8 cellular contexts compared by ENCODE assay signal in genomic region chr2:60880988-60881932, GRCh38. TPM values are rescaled to one million over a fixed set of nuclear protein-coding genes. Genes with fewer than 3 reads are reported as not detected.
DNase-seq lines count a peak whose midpoint lies in the region; ATAC-seq and TF ChIP-seq lines count a peak whose summit lies in the region.

Gene REL (plus strand): TSS chr2:60881574. CDS start chr2:60881841, 267 bp downstream.

- no peaks in the 10 kb centered on the region for H3K36me3 Mint-ChIP-seq in chondrocyte (ENCODE audit: low read depth)

- H3K27ac Mint-ChIP-seq in chondrocyte (ENCODE audit: unreplicated experiment): peak within 1 kb of the TSS; percentile 98

- H3K9me3 Mint-ChIP-seq in chondrocyte (ENCODE audit: low read depth): no peaks in the 10 kb centered on the region

- peak within 1 kb of the TSS; percentile 79 for H3K4me3 Mint-ChIP-seq in chondrocyte (ENCODE audit: unreplicated experiment)

- peak; percentile 95 for DNase-seq in Ammon's horn (ENCODE audit: low spot score)
- DNase-seq in NCI-H446 (lab: John Stamatoyannopoulos, UW): peak; percentile 60 to 90
- peak; percentile 84 to 88 for DNase-seq in activated CD4-positive, alpha-beta T cell treated with anti-CD3 and anti-CD28 coated beads for 24 hours (ENCODE audit: low read depth in 2 of 2)
- DNase-seq in chondrocyte (ENCODE audit: low spot score): peak; percentile 90
- DNase-seq in kidney glomerular epithelial cell (lab: John Stamatoyannopoulos, UW): peak; percentile 84
- DNase-seq in stimulated activated CD4-positive, alpha-beta T cell treated with anti-CD3 and anti-CD28 coated beads, Interleukin-15, amount 100 ng/mL, for 48 hours (ENCODE audit: low read depth in 2 of 2): peak; percentile 83 to 90

- ATAC-seq in GM19025 (IDR thresholded peaks at IDR 0.05; ENCODE audit: low read depth, unreplicated experiment) (peak; percentile 88), HG03280 (IDR thresholded peaks at IDR 0.05; ENCODE audit: unreplicated experiment) (peak; percentile 82)

- H3K4me1 Mint-ChIP-seq in chondrocyte (ENCODE audit: low read depth): peaks cover 23% of the 10 kb centered on the region

- H3K27me3 Mint-ChIP-seq in chondrocyte (ENCODE audit: low read depth): no peaks in the 10 kb centered on the region

- peak; percentile 68 for TF ChIP-seq CTCF in chondrocyte (IDR thresholded peaks at IDR 0.05)

RNA-seq across cellular contexts. Expression of gene REL, which starts in this region (rescaled TPM):
- total RNA-seq in chondrocyte: 4.9 to 6.8 TPM (median 5.4 TPM) in 3 replicates

Comparison
In these comparisons a context has a peak if more than half of its experiments do, and no peak if none do; other contexts are left out.
1. Peak in every context shown above with its lines: DNase-seq and ATAC-seq.